8 cellular contexts compared by ENCODE assay signal in genomic region chr1:23216771-23217420, GRCh38. TPM values are rescaled to one million over a fixed set of nuclear protein-coding genes. Genes with fewer than 3 reads are reported as not detected.
A peak's percentile ranks its signal among the peaks of the same experiment; 100 is the strongest.
DNase-seq lines count a peak whose midpoint lies in the region; ATAC-seq and TF ChIP-seq lines count a peak whose summit lies in the region.

No MANE protein-coding gene starts in this region.

- H3K36me3 Mint-ChIP-seq in activated T-helper 17 cell treated with anti-CD3 and anti-CD28 coated beads, Interleukin-2, amount 50 U/mL, for 72 hours (ENCODE audit: low read depth): no peaks in the 10 kb centered on the region

- DNase-seq in BJ (ENCODE audit: low read depth): no peak
- peak; percentile 69 for DNase-seq in HuH-7 (ENCODE audit: low spot score)
- no peak for DNase-seq in right atrium auricular region (ENCODE audit: low spot score)
- DNase-seq in spleen: peak; percentile 76
- DNase-seq in GOT3 (lab: John Stamatoyannopoulos, UW): no peak
- no peak for DNase-seq in HPDE6-E6E7 (ENCODE audit: extremely low spot score)

- H3K4me3 ChIP-seq in BJ (ENCODE audit: low read depth, low read length) (peak overlapping the region; percentile 14), right atrium auricular region (peak overlapping the region; percentile 11 to 50), spleen (peak overlapping the region; percentile 20 to 69 (median 42))

- no peak for ATAC-seq in activated T-helper 17 cell treated with anti-CD3 and anti-CD28 coated beads, Interleukin-2, amount 50 U/mL, for 72 hours (replicated peaks)
- no peak for ATAC-seq in HG02571 (IDR thresholded peaks at IDR 0.05; ENCODE audit: unreplicated experiment)

- peak; percentile 48 for TF ChIP-seq CTCF in BJ (IDR thresholded peaks at IDR 0.05; ENCODE audit: insufficient read depth, low read depth, low read length)
- peak; percentile 58 to 77 for TF ChIP-seq CTCF in right atrium auricular region (IDR thresholded peaks at IDR 0.05)
- TF ChIP-seq CTCF in spleen (IDR thresholded peaks at IDR 0.05 in 8 of 11, conservative IDR thresholded peaks at IDR 0.05 in 3 of 11): peak in 10 of 11 experiments; percentile 9 to 77 (median 60)

- peaks cover 51% of the 10 kb centered on the region for H3K27me3 Mint-ChIP-seq in activated T-helper 17 cell treated with anti-CD3 and anti-CD28 coated beads, Interleukin-2, amount 50 U/mL, for 72 hours

- intact Hi-C loops in spleen (cut with DNase I; ENCODE audit: low total_unique reads): no loop called here

- WGBS in spleen, 5 donors: 1% methylated on average over 27 to 78 of the region's 78 CpGs

- no peak for TF ChIP-seq POLR2A in spleen (IDR thresholded peaks at IDR 0.05)

- no peaks in the 10 kb centered on the region for H3K9me3 Mint-ChIP-seq in activated T-helper 17 cell treated with anti-CD3 and anti-CD28 coated beads, Interleukin-2, amount 50 U/mL, for 72 hours

- H3K4me3 Mint-ChIP-seq in activated T-helper 17 cell treated with anti-CD3 and anti-CD28 coated beads, Interleukin-2, amount 50 U/mL, for 72 hours: peak overlapping the region; percentile 27

- no peak overlapping the region for H3K27ac Mint-ChIP-seq in activated T-helper 17 cell treated with anti-CD3 and anti-CD28 coated beads, Interleukin-2, amount 50 U/mL, for 72 hours

- H3K27me3 ChIP-seq in BJ (ENCODE audit: control insufficient read depth, insufficient read depth, low read length): peaks cover 28% of the 10 kb centered on the region
- peaks cover 6 to 19% of the 10 kb centered on the region in 2 donors for H3K27me3 ChIP-seq in right atrium auricular region
- peaks cover 6 to 80% (median 43%) of the 10 kb centered on the region in 7 donors for H3K27me3 ChIP-seq in spleen (replicated peaks in 1 of 7)

- H3K27ac ChIP-seq in right atrium auricular region (no peak overlapping the region), spleen (no peak overlapping the region)

- H3K4me1 ChIP-seq in right atrium auricular region (peaks cover 0 to 15% of the 10 kb centered on the region in 2 donors), spleen (peaks cover 5 to 21% (median 14%) of the 10 kb centered on the region in 6 donors)

- CTCF ChIA-PET in BJ (lab: Yijun Ruan, JAX): interaction anchor here (0.7 to 1.9 kb wide), 9 partner anchors 10 to 258 kb away, joined by 3 to 7 read pairs (median 3); no protein-coding TSS in a partner anchor

- no peaks in the 10 kb centered on the region for H3K36me3 ChIP-seq in BJ (ENCODE audit: control insufficient read depth, insufficient read depth, low read length)
- H3K36me3 ChIP-seq in right atrium auricular region: no peaks in the 10 kb centered on the region
- H3K36me3 ChIP-seq in spleen: no peaks in the 10 kb centered on the region

- H3K4me1 Mint-ChIP-seq in activated T-helper 17 cell treated with anti-CD3 and anti-CD28 coated beads, Interleukin-2, amount 50 U/mL, for 72 hours: peaks cover 8% of the 10 kb centered on the region

- POLR2A ChIA-PET in BJ (lab: Charles Lee): no interaction called here

- H3K9me3 ChIP-seq in right atrium auricular region: no peaks in the 10 kb centered on the region
- H3K9me3 ChIP-seq in spleen: no peaks in the 10 kb centered on the region

RNA-seq across cellular contexts. Expression of gene HTR1D, which starts 0.4 kb away (rescaled TPM):
- polyA plus RNA-seq in BJ (2011; rRNA removed): 0.06 and 0.07 TPM in 2 replicates
- 0.10 and 0.14 TPM in 2 replicates for polyA minus RNA-seq in BJ (2011; rRNA and poly(A)+ RNA removed)
- total RNA-seq in activated T-helper 17 cell treated with anti-CD3 and anti-CD28 coated beads, Interleukin-2, amount 50 U/mL, for 72 hours: not detected
- not detected for total RNA-seq in right atrium auricular region
- under 1 TPM in 1 of 7 donors, not detected in 6; 0.13 TPM for total RNA-seq in spleen
- not detected for polyA plus RNA-seq in spleen

RNA-seq across cellular contexts. Expression of gene LUZP1, which starts 48.2 kb away (rescaled TPM):
- polyA plus RNA-seq in BJ (2011; rRNA removed): 22.0 and 24.5 TPM in 2 replicates
- polyA minus RNA-seq in BJ (2011; rRNA and poly(A)+ RNA removed): 26.9 and 35.1 TPM in 2 replicates
- 10 to 100 TPM; 14.8 to 22.0 TPM for total RNA-seq in activated T-helper 17 cell treated with anti-CD3 and anti-CD28 coated beads, Interleukin-2, amount 50 U/mL, for 72 hours
- total RNA-seq in right atrium auricular region: 10 to 100 TPM; 28.7 to 29.3 TPM
- 10 to 100 TPM; 25.4 to 51.6 (median 36.8) TPM for total RNA-seq in spleen
- polyA plus RNA-seq in spleen: 1 to 10 TPM; 1.7 to 5.1 (median 1.9) TPM

Comparison
In these comparisons a context has a peak if more than half of its experiments do, and no peak if none do; other contexts are left out.
1. DNase-seq: peak in HuH-7 (single experiment) and spleen (single experiment); none in BJ (single experiment), right atrium auricular region (single experiment), GOT3 (single experiment) and HPDE6-E6E7 (single experiment).
2. Peak in every context shown above with its lines, with median percentiles within 50 percentile points of each other: H3K4me3 ChIP-seq and CTCF ChIP-seq.